In the genomic region with DNA sequence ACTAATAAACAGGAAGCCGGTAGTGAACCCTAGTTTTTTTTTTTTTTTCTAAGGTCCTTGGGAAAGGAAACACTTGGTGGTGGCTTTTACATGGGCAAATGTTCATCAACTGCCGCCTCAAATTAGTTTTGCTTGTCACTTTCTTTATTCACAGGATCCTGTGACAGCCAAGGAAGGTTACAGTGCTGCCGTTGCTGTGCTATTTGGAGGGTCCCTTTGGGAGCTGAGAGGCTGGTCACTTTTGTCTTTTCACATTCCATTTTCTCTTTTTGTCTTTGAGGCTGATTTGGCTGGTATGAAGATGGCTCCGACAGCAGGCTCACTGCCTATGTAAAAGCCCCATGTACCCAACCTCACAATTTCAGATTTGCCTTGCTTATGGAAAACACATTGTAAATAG, we compare ENCODE assay signal across 15 cellular contexts.
DNase-seq lines count a peak whose midpoint lies in the region; ATAC-seq and TF ChIP-seq lines count a peak whose summit lies in the region.
"Had no signal": no experiment of that assay in that cellular context is flagged by ENCODE, and none has a peak within 500 bp of the region (broad histone marks: within the 10 kb centered on the region; RNA-seq: fewer than 3 reads in every experiment).

No MANE protein-coding gene starts in this region.

- H3K27me3 ChIP-seq in left ventricle myocardium inferior (ENCODE audit: low read depth) (no peaks in the 10 kb centered on the region), heart right ventricle (no peaks in the 10 kb centered on the region), gastroesophageal sphincter (no peaks in the 10 kb centered on the region)

- POLR2A ChIA-PET in WTC11 (lab: Charles Lee), result interaction anchor here (0.6 kb wide), 1 partner anchor 938 kb away, joined by 3 read pairs; no protein-coding TSS in a partner anchor

- no peak for TF ChIP-seq CTCF in left ventricle myocardium inferior (IDR thresholded peaks at IDR 0.05; ENCODE audit: borderline replicate concordance)
- no peak for TF ChIP-seq CTCF in heart right ventricle (IDR thresholded peaks at IDR 0.05)
- no peak for TF ChIP-seq CTCF in WTC11 (IDR thresholded peaks at IDR 0.05)
- TF ChIP-seq CTCF in nephron progenitor cell (IDR thresholded peaks at IDR 0.05), result no peak
- TF ChIP-seq CTCF in gastroesophageal sphincter (IDR thresholded peaks at IDR 0.05), result no peak

- H3K4me1 Mint-ChIP-seq in WTC11 (peaks cover 82% of the 10 kb centered on the region), nephron progenitor cell (peaks cover 97% of the 10 kb centered on the region)

- H3K27me3 Mint-ChIP-seq in WTC11 (ENCODE audit: low read depth) (no peaks in the 10 kb centered on the region), nephron progenitor cell (ENCODE audit: low read depth, poor library complexity) (no peaks in the 10 kb centered on the region)

- H3K27ac Mint-ChIP-seq in WTC11, result peak overlapping the region; percentile 30; the same call in 1 of the 2 replicates
- peak overlapping the region; percentile 95 for H3K27ac Mint-ChIP-seq in nephron progenitor cell

- H3K4me3 Mint-ChIP-seq in WTC11 (no peak overlapping the region), nephron progenitor cell (peak overlapping the region; percentile 40)
- H3K4me3 Mint-ChIP-seq: H9 had no signal

- no peaks in the 10 kb centered on the region for H3K9me3 ChIP-seq in left ventricle myocardium inferior (replicated peaks)
- H3K9me3 ChIP-seq in heart right ventricle, result no peaks in the 10 kb centered on the region
- no peaks in the 10 kb centered on the region for H3K9me3 ChIP-seq in gastroesophageal sphincter

- no peak for TF ChIP-seq POLR2A in gastroesophageal sphincter (IDR thresholded peaks at IDR 0.05)

- no peak for ATAC-seq in heart right ventricle
- no peak for ATAC-seq in WTC11
- no peak for ATAC-seq in GM19395 (IDR thresholded peaks at IDR 0.05; ENCODE audit: unreplicated experiment)
- no peak for ATAC-seq in gastroesophageal sphincter

- DNase-seq in left ventricle myocardium inferior (no peak), heart right ventricle (no peak), WTC11 (ENCODE audit: low spot score) (no peak), nephron progenitor cell (no peak), H4 (ENCODE audit: low spot score) (no peak)
- no peak for DNase-seq in activated CD8-positive, alpha-beta memory T cell treated with anti-CD3 and anti-CD28 coated beads for 24 hours
- DNase-seq: DMS79 treated with DMSO at 0.1 percent for 48 hours, GDM1, H9, IMR-90, NCI-H1930, NCI-H510A, SIG-M5 had no signal

- H3K36me3 Mint-ChIP-seq in WTC11 (no peaks in the 10 kb centered on the region), nephron progenitor cell (ENCODE audit: low read depth) (no peaks in the 10 kb centered on the region)

- H3K9me3 Mint-ChIP-seq in WTC11 (no peaks in the 10 kb centered on the region), nephron progenitor cell (no peaks in the 10 kb centered on the region)
- H3K9me3 Mint-ChIP-seq: H9 had no signal

- peak overlapping the region; percentile 78 for H3K27ac ChIP-seq in left ventricle myocardium inferior (replicated peaks)
- H3K27ac ChIP-seq in heart right ventricle, result peak overlapping the region in 3 of 10 donors; percentile 33 to 77 (median 65)
- no peak overlapping the region for H3K27ac ChIP-seq in gastroesophageal sphincter

- H3K36me3 ChIP-seq in left ventricle myocardium inferior, result no peaks in the 10 kb centered on the region
- no peaks in the 10 kb centered on the region for H3K36me3 ChIP-seq in heart right ventricle
- no peaks in the 10 kb centered on the region for H3K36me3 ChIP-seq in gastroesophageal sphincter

- no peak for TF ChIP-seq EP300 in gastroesophageal sphincter (IDR thresholded peaks at IDR 0.05)

- WGBS in heart right ventricle, 2 donors, result 64 to 65% methylated on average over 4 of the region's 4 CpGs
- 74 to 88% methylated on average over 4 of the region's 4 CpGs for WGBS in gastroesophageal sphincter (ENCODE audit: low coverage in 1 of 2), 2 donors

- no peak overlapping the region for H3K4me3 ChIP-seq in left ventricle myocardium inferior
- no peak overlapping the region for H3K4me3 ChIP-seq in heart right ventricle
- no peak overlapping the region for H3K4me3 ChIP-seq in gastroesophageal sphincter

- CTCF ChIA-PET in WTC11 (lab: Charles Lee), result interaction anchor here (0.6 kb wide), 1 partner anchor 732 kb away, joined by 3 read pairs; no protein-coding TSS in a partner anchor

- H3K4me1 ChIP-seq in left ventricle myocardium inferior, result peaks cover 74% of the 10 kb centered on the region
- H3K4me1 ChIP-seq in heart right ventricle, result peaks cover 6 to 81% (median 49%) of the 10 kb centered on the region in 9 donors
- H3K4me1 ChIP-seq in gastroesophageal sphincter, result peaks cover 6 to 60% (median 24%) of the 10 kb centered on the region in 3 donors

- intact Hi-C loops in left ventricle myocardium inferior (cut with micrococcal nuclease), result no loop called here
- intact Hi-C loops in heart right ventricle (cut with DNase I), result loop anchor here in 2 of 10 donors (5.0 kb wide), 3 partner anchors 54 to 139 kb away; no protein-coding TSS in a partner anchor

TF ChIP-seq in WTC11, 78 proteins besides CTCF, POLR2A, EP300 and RAD21:
- TF ChIP-seq CREM (CRISPR knock-in tag; IDR thresholded peaks at IDR 0.05) (no peak), MXD4 (CRISPR knock-in tag; IDR thresholded peaks at IDR 0.05; ENCODE audit: borderline replicate concordance) (no peak), EMX1 (CRISPR knock-in tag; IDR thresholded peaks at IDR 0.05) (no peak)
- TF ChIP-seq, protein P1, sequence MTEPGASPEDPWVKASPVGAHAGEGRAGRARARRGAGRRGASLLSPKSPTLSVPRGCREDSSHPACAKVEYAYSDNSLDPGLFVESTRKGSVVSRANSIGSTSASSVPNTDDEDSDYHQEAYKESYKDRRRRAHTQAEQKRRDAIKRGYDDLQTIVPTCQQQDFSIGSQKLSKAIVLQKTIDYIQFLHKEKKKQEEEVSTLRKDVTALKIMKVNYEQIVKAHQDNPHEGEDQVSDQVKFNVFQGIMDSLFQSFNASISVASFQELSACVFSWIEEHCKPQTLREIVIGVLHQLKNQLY (CRISPR knock-in tag; IDR thresholded peaks at IDR 0.05), result no peak
- TF ChIP-seq, protein P2, sequence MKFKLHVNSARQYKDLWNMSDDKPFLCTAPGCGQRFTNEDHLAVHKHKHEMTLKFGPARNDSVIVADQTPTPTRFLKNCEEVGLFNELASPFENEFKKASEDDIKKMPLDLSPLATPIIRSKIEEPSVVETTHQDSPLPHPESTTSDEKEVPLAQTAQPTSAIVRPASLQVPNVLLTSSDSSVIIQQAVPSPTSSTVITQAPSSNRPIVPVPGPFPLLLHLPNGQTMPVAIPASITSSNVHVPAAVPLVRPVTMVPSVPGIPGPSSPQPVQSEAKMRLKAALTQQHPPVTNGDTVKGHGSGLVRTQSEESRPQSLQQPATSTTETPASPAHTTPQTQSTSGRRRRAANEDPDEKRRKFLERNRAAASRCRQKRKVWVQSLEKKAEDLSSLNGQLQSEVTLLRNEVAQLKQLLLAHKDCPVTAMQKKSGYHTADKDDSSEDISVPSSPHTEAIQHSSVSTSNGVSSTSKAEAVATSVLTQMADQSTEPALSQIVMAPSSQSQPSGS (CRISPR knock-in tag; IDR thresholded peaks at IDR 0.05; ENCODE audit: borderline replicate concordance, low read depth), result no peak
